ENCODE assay signal across 12 cellular contexts in genomic region chr6:27214126-27214601, GRCh38. TPM values are rescaled to one million over a fixed set of nuclear protein-coding genes. Genes with fewer than 3 reads are reported as not detected.
DNase-seq lines count a peak whose midpoint lies in the region; ATAC-seq and TF ChIP-seq lines count a peak whose summit lies in the region.
"Had no signal": no experiment of that assay in that cellular context is flagged by ENCODE, and none has a peak within 500 bp of the region (broad histone marks: within the 10 kb centered on the region; RNA-seq: fewer than 3 reads in every experiment).

No MANE protein-coding gene starts in this region.

- no peak for TF ChIP-seq CTCF in PC-3 (conservative IDR thresholded peaks at IDR 0.05; ENCODE audit: low read depth, low read length)
- no peak for TF ChIP-seq CTCF in epithelial cell of esophagus (IDR thresholded peaks at IDR 0.05; ENCODE audit: insufficient read depth, low read depth, low read length, missing control alignments)
- no peak for TF ChIP-seq CTCF in retinal pigment epithelial cell (conservative IDR thresholded peaks at IDR 0.05; ENCODE audit: low read depth, low read length)

- no peak overlapping the region for H3K9ac ChIP-seq in PC-3 (ENCODE audit: low read length)

- H2AFZ ChIP-seq in PC-3 (ENCODE audit: low read length): peak overlapping the region; percentile 76; the same call in 1 of the 2 replicates

- H3K9me2 ChIP-seq in PC-3 (replicated peaks; ENCODE audit: low read length): no peaks in the 10 kb centered on the region

- no peaks in the 10 kb centered on the region for H3F3A ChIP-seq in PC-3 (ENCODE audit: low read length, unreplicated experiment)

- H3K9me3 ChIP-seq in PC-3 (ENCODE audit: low read length): no peaks in the 10 kb centered on the region

- H3K27me3 ChIP-seq in PC-3 (ENCODE audit: low read length): no peaks in the 10 kb centered on the region

- peaks cover 5% of the 10 kb centered on the region for H3K4me1 Mint-ChIP-seq in activated CD4-positive, alpha-beta T cell treated with anti-CD3 and anti-CD28 coated beads, Interleukin-2, amount 10 ng/mL, durations not matched to agents 24 days and 14 days

- intact Hi-C loops in activated CD4-positive, alpha-beta T cell treated with anti-CD3 and anti-CD28 coated beads, Interleukin-2, amount 10 ng/mL, durations not matched to agents 24 days and 14 days (cut with micrococcal nuclease): no loop called here
- intact Hi-C loops in PC-3 (cut with micrococcal nuclease): no loop called here

- no peak for DNase-seq in activated CD4-positive, alpha-beta T cell treated with anti-CD3 and anti-CD28 coated beads, Interleukin-2, amount 10 ng/mL, durations not matched to agents 24 days and 14 days
- no peak for DNase-seq in activated CD4-positive, alpha-beta T cell treated with anti-CD3 and anti-CD28 coated beads for 4 hours
- DNase-seq in PC-3 (no peak), epithelial cell of esophagus (ENCODE audit: low read depth) (no peak), retinal pigment epithelial cell (ENCODE audit: low read depth) (no peak), NCI-H2171 treated with DMSO at 0.1 percent for 48 hours (lab: John Stamatoyannopoulos, UW) (no peak), hepatic stellate cell (ENCODE audit: low spot score) (no peak)
- DNase-seq: activated naive CD4-positive, alpha-beta T cell; NCI-H1092 treated with DMSO at 0.1 percent for 48 hours; posterior cingulate gyrus had no signal

- no peak for ATAC-seq in PC-3
- ATAC-seq in HG02623 (IDR thresholded peaks at IDR 0.05; ENCODE audit: unreplicated experiment): no peak

- H3K36me3 ChIP-seq in PC-3 (ENCODE audit: low read depth, low read length): no peaks in the 10 kb centered on the region
- H3K36me3 ChIP-seq: tibial nerve had no signal

- H3K9me3 Mint-ChIP-seq in activated CD4-positive, alpha-beta T cell treated with anti-CD3 and anti-CD28 coated beads, Interleukin-2, amount 10 ng/mL, durations not matched to agents 24 days and 14 days: peaks cover 4% of the 10 kb centered on the region

- CTCF ChIA-PET in PC-3 (lab: Charles Lee): no interaction called here

- no peaks in the 10 kb centered on the region for H4K20me1 ChIP-seq in PC-3 (ENCODE audit: low read length)

- H3K36me3 Mint-ChIP-seq in activated CD4-positive, alpha-beta T cell treated with anti-CD3 and anti-CD28 coated beads, Interleukin-2, amount 10 ng/mL, durations not matched to agents 24 days and 14 days (ENCODE audit: low read depth): no peaks in the 10 kb centered on the region

- H3K4me3 Mint-ChIP-seq in activated CD4-positive, alpha-beta T cell treated with anti-CD3 and anti-CD28 coated beads, Interleukin-2, amount 10 ng/mL, durations not matched to agents 24 days and 14 days: peak overlapping the region; percentile 33

- H3K4me3 ChIP-seq in PC-3 (ENCODE audit: low read length) (peak overlapping the region; percentile 68), epithelial cell of esophagus (ENCODE audit: low read length) (peak overlapping the region; percentile 52), retinal pigment epithelial cell (ENCODE audit: low read length) (peak overlapping the region; percentile 56)
- H3K4me3 ChIP-seq: tibial nerve had no signal

- POLR2A ChIA-PET in PC-3 (lab: Charles Lee; ENCODE audit: unreplicated experiment): no interaction called here

- BruUV-seq in PC-3 (replicated peaks; lab: Mats Ljungman, UMichigan): no TSS peak

- H3K27ac ChIP-seq in PC-3 (ENCODE audit: low read length): no peak overlapping the region
- H3K27ac ChIP-seq: tibial nerve had no signal

- H3K4me1 ChIP-seq in PC-3 (ENCODE audit: insufficient read depth, low read length): no peaks in the 10 kb centered on the region

- H3K27me3 Mint-ChIP-seq in activated CD4-positive, alpha-beta T cell treated with anti-CD3 and anti-CD28 coated beads, Interleukin-2, amount 10 ng/mL, durations not matched to agents 24 days and 14 days: peaks cover 15% of the 10 kb centered on the region

- H3K27ac Mint-ChIP-seq in activated CD4-positive, alpha-beta T cell treated with anti-CD3 and anti-CD28 coated beads, Interleukin-2, amount 10 ng/mL, durations not matched to agents 24 days and 14 days: no peak overlapping the region

- H3K79me2 ChIP-seq in PC-3 (ENCODE audit: low read length): no peaks in the 10 kb centered on the region

- peak overlapping the region; percentile 24; the same call in 1 of the 2 replicates for H3K4me2 ChIP-seq in PC-3 (ENCODE audit: low read length)

RNA-seq across cellular contexts. Expression of gene PRSS16, which starts 33.3 kb away (rescaled TPM):
- total RNA-seq in activated CD4-positive, alpha-beta T cell treated with anti-CD3 and anti-CD28 coated beads, Interleukin-2, amount 10 ng/mL, durations not matched to agents 24 days and 14 days: 0.31 TPM in 1 of 2 replicates, not detected in the other
- 7.3 and 15.9 TPM in 2 replicates for total RNA-seq in PC-3 (2014; rRNA removed)
- total RNA-seq: tibial nerve had no signal
